Comparison of ENCODE assay signal across 1 cellular context in genomic region chr5:125467222-125467621, GRCh38.
TF ChIP-seq lines count a peak whose summit lies in the region.

No MANE protein-coding gene starts in this region.

TF ChIP-seq in GM23338, 12 proteins besides CTCF, POLR2A, EP300 and RAD21 (continued from another document):
- TF ChIP-seq ZNF462 (CRISPR knock-in tag; IDR thresholded peaks at IDR 0.05) (no peak), ZNF331 (CRISPR knock-in tag; IDR thresholded peaks at IDR 0.05; ENCODE audit: low read depth) (no peak), STAT1 (IDR thresholded peaks at IDR 0.05; ENCODE audit: unreplicated experiment) (no peak)
